In genomic region chr12:52147367-52147972, GRCh38 we compare ENCODE assay signal across 8 cellular contexts. TPM values are rescaled to one million over a fixed set of nuclear protein-coding genes. Genes with fewer than 3 reads are reported as not detected.
DNase-seq lines count a peak whose midpoint lies in the region; ATAC-seq and TF ChIP-seq lines count a peak whose summit lies in the region.

No MANE protein-coding gene starts in this region.

- H3K4me3 ChIP-seq in SJCRH30 (no peak overlapping the region), fibroblast of the aortic adventitia (ENCODE audit: low read depth, low read length) (no peak overlapping the region), psoas muscle (no peak overlapping the region)

- peak; percentile 90 to 95 (median 93) for ATAC-seq in psoas muscle

- H3K27ac ChIP-seq in SJCRH30 (peak overlapping the region; percentile 84), psoas muscle (peak overlapping the region; percentile 72)

- intact Hi-C loops in psoas muscle (cut with DNase I), result no loop called here

- 38 to 55% (median 51%) methylated on average over 17 of the region's 17 CpGs for WGBS in psoas muscle, 3 donors

- peaks cover 33% of the 10 kb centered on the region for H3K4me1 ChIP-seq in SJCRH30
- peaks cover 24% of the 10 kb centered on the region for H3K4me1 ChIP-seq in psoas muscle

- TF ChIP-seq CTCF in fibroblast of the aortic adventitia (IDR thresholded peaks at IDR 0.05; ENCODE audit: insufficient read depth, low read length), result no peak
- TF ChIP-seq CTCF in psoas muscle (IDR thresholded peaks at IDR 0.05), result no peak

- H3K9me3 ChIP-seq in SJCRH30 (replicated peaks) (no peaks in the 10 kb centered on the region), psoas muscle (no peaks in the 10 kb centered on the region)

- H3K36me3 ChIP-seq in SJCRH30 (no peaks in the 10 kb centered on the region), psoas muscle (ENCODE audit: insufficient read depth in 1 of 2, low read depth in 1 of 2) (no peaks in the 10 kb centered on the region)

- H3K27me3 ChIP-seq in SJCRH30 (no peaks in the 10 kb centered on the region; the same call in 1 of the 2 replicates), psoas muscle (ENCODE audit: insufficient read depth in 3 of 3, low read length in 2 of 3) (no peaks in the 10 kb centered on the region)

- DNase-seq in DMS53 (lab: John Stamatoyannopoulos, UW), result peak; percentile 92
- peak; percentile 77 to 90 for DNase-seq in SJCRH30
- peak; percentile 99 for DNase-seq in fibroblast of the aortic adventitia (ENCODE audit: low read depth)
- peak; percentile 95 to 96 for DNase-seq in psoas muscle
- DNase-seq in RPMI8226, result no peak
- DNase-seq in activated CD8-positive, alpha-beta memory T cell treated with anti-CD3 and anti-CD28 coated beads, Interleukin-2, amount 50 U/mL, for 48 hours, result no peak
- DNase-seq in NCI-H510A (lab: John Stamatoyannopoulos, UW), result no peak
- no peak for DNase-seq in activated T-cell treated with anti-CD3 and anti-CD28 coated beads, Interleukin-2, amount 50 U/mL, for 1 hour

RNA-seq across cellular contexts. Expression of gene KRT80, which starts 44.3 kb away (rescaled TPM):
- total RNA-seq in SJCRH30 (2014; rRNA removed; shearing (Covaris generic)), result 45.7 and 49.0 TPM in 2 replicates
- total RNA-seq in fibroblast of the aortic adventitia (ENCODE audit: low replicate concordance) (0.25 and 0.36 TPM in 2 replicates), psoas muscle (10 to 100 TPM in 1 of 4 donors, 1 to 10 TPM in 2, under 1 TPM in 1; 0.11 to 14.0 (median 2.9) TPM)
- polyA plus RNA-seq in psoas muscle, result under 1 TPM; 0.13 to 0.44 (median 0.24) TPM

Comparison
In these comparisons a context has a peak if more than half of its experiments do, and no peak if none do; other contexts are left out.
1. DNase-seq: peak in DMS53 (single experiment), SJCRH30 (2 of 2), fibroblast of the aortic adventitia (single experiment) and psoas muscle (2 of 2); none in RPMI8226 (single experiment), activated CD8-positive, alpha-beta memory T cell treated with anti-CD3 and anti-CD28 coated beads, Interleukin-2, amount 50 U/mL, for 48 hours (single experiment), NCI-H510A (single experiment) and activated T-cell treated with anti-CD3 and anti-CD28 coated beads, Interleukin-2, amount 50 U/mL, for 1 hour (single experiment).